In the genomic region with DNA sequence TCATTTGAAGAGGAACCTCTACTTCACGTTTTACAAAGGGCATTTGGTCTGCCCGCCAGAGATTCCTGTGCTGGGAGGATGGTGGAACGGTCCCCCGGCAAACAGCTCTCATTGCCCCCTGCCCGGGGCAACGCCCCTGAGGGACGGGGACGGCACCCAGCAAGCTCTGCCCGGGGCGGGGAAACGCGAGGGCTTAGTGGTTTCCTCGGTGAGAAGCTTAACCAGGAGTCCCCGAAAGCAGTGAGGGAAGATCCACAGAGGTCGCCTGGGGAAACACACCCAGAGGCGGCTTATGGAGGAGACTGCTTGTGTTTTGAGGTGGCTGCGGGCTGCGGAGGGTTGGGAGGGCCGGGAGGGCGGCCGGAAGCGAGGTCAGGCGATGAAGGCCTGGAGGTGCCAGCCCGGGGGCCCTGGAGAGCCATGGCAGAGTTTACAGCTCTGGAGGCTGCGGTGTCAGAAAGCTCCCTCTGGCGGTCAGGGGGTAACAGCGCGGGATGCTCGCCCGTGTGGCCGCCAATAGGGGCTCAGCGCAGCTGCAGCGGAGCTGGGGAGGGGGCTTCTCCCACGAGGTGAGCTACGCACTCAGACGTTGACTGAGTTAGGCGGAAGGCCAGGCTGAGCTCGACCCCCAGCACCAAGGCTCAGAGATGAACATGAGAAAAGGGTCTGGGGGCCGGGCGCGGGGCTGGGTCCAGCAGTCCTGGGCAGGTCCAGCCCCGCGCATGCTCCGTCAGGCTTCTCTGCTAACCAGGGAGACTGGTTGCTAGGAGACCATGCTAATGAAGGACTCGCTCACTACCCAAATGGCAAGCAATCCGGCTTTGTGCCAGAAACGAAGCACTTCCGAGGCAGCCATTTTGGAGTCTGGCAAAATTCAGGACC, we compare ENCODE assay signal across 8 cellular contexts. TPM values are rescaled to one million over a fixed set of nuclear protein-coding genes. Genes with fewer than 3 reads are reported as not detected.
DNase-seq lines count a peak whose midpoint lies in the region; ATAC-seq lines count a peak whose summit lies in the region.

No MANE protein-coding gene starts in this region.

- H3K36me3 Mint-ChIP-seq in CD4-positive, CD25-positive, alpha-beta regulatory T cell = no peaks in the 10 kb centered on the region

- peak overlapping the region; percentile 90 for H3K4me3 ChIP-seq in CD4-positive, CD25-positive, alpha-beta regulatory T cell (ENCODE audit: low read depth, low read length)

- no peaks in the 10 kb centered on the region for H3K36me3 ChIP-seq in CD4-positive, CD25-positive, alpha-beta regulatory T cell (ENCODE audit: control insufficient read depth, insufficient read depth, low read length)

- peak overlapping the region; percentile 94 for H3K27ac ChIP-seq in CD4-positive, CD25-positive, alpha-beta regulatory T cell (ENCODE audit: insufficient read depth, low read length, poor library complexity, severe bottlenecking)

- no peaks in the 10 kb centered on the region for H3K27me3 ChIP-seq in CD4-positive, CD25-positive, alpha-beta regulatory T cell (ENCODE audit: control insufficient read depth, insufficient read depth, low read length)

- no peaks in the 10 kb centered on the region for H3K9me3 ChIP-seq in CD4-positive, CD25-positive, alpha-beta regulatory T cell (ENCODE audit: control insufficient read depth in 2 of 2, low read length in 2 of 2)

- peak; percentile 91 to 99 (median 98) for DNase-seq in CD4-positive, CD25-positive, alpha-beta regulatory T cell
- DNase-seq in NCI-H69 (lab: John Stamatoyannopoulos, UW) = peak; percentile 100
- DNase-seq in activated CD4-positive, alpha-beta T cell treated with anti-CD3 and anti-CD28 coated beads, Interleukin-2, amount 50 U/mL, for 1 hour = peak; percentile 89
- peak; percentile 90 for DNase-seq in dedifferentiated amniotic fluid mesenchymal stem cell (ENCODE audit: extremely low spot score)
- DNase-seq in left lobe of liver (ENCODE audit: low spot score) = no peak
- peak; percentile 90 for DNase-seq in stimulated activated CD4-positive, alpha-beta T cell treated with anti-CD3 and anti-CD28 coated beads, Interleukin-2, amount 100 ng/mL, for 4 hours (ENCODE audit: low read depth)

- peaks cover 45% of the 10 kb centered on the region for H3K4me1 ChIP-seq in CD4-positive, CD25-positive, alpha-beta regulatory T cell (ENCODE audit: control insufficient read depth, insufficient read depth, low read length, poor library complexity, severe bottlenecking)

- H3K9me3 Mint-ChIP-seq in CD4-positive, CD25-positive, alpha-beta regulatory T cell = peaks cover 0 to 2% (median 0%) of the 10 kb centered on the region in 7 donors

- H3K4me1 Mint-ChIP-seq in CD4-positive, CD25-positive, alpha-beta regulatory T cell = peaks cover 11 to 44% (median 25%) of the 10 kb centered on the region in 4 donors

- peak overlapping the region; percentile 96 to 100 (median 99) for H3K27ac Mint-ChIP-seq in CD4-positive, CD25-positive, alpha-beta regulatory T cell

- peaks cover 4% of the 10 kb centered on the region for H3K27me3 Mint-ChIP-seq in CD4-positive, CD25-positive, alpha-beta regulatory T cell

- peak; percentile 65 to 66 for ATAC-seq in CD4-positive, CD25-positive, alpha-beta regulatory T cell (ENCODE audit: low read depth in 2 of 2)
- ATAC-seq in GM19372 (IDR thresholded peaks at IDR 0.05; ENCODE audit: low read depth, unreplicated experiment) = peak; percentile 68
- peak; percentile 62 for ATAC-seq in HG03521 (IDR thresholded peaks at IDR 0.05; ENCODE audit: unreplicated experiment)
- peak; percentile 82 for ATAC-seq in left lobe of liver

- H3K4me3 Mint-ChIP-seq in CD4-positive, CD25-positive, alpha-beta regulatory T cell = peak overlapping the region; percentile 93 to 99 (median 98)

RNA-seq across cellular contexts. Expression of a gene that starts 0.7 kb away (rescaled TPM):
- 19.3 TPM for total RNA-seq in CD4-positive, CD25-positive, alpha-beta regulatory T cell
- 10 to 100 TPM; 18.2 to 44.4 (median 37.3) TPM for polyA plus RNA-seq in CD4-positive, CD25-positive, alpha-beta regulatory T cell
- total RNA-seq in left lobe of liver = 10.4 TPM

RNA-seq across cellular contexts. Expression of a gene that starts 10.4 kb away (rescaled TPM):
- 0.52 TPM for total RNA-seq in CD4-positive, CD25-positive, alpha-beta regulatory T cell
- polyA plus RNA-seq in CD4-positive, CD25-positive, alpha-beta regulatory T cell = under 1 TPM in 3 of 4 donors, not detected in 1; 0.16 to 0.33 (median 0.31) TPM
- total RNA-seq in left lobe of liver = 0.53 TPM

RNA-seq across cellular contexts. Expression of a gene that starts 24.9 kb away (rescaled TPM):
- total RNA-seq in CD4-positive, CD25-positive, alpha-beta regulatory T cell = 39.2 TPM
- polyA plus RNA-seq in CD4-positive, CD25-positive, alpha-beta regulatory T cell = 10 to 100 TPM; 32.2 to 37.8 (median 34.8) TPM
- total RNA-seq in left lobe of liver = 53.5 TPM

RNA-seq across cellular contexts. Expression of a gene that starts 37.2 kb away (rescaled TPM):
- total RNA-seq in CD4-positive, CD25-positive, alpha-beta regulatory T cell = 38.3 TPM
- polyA plus RNA-seq in CD4-positive, CD25-positive, alpha-beta regulatory T cell = 100 to 1,000 TPM in 1 of 4 donors, 10 to 100 TPM in 3; 61.5 to 124 (median 90.0) TPM
- total RNA-seq in left lobe of liver = 0.33 TPM

RNA-seq across cellular contexts. Expression of a gene that starts 45.8 kb away (rescaled TPM):
- not detected for total RNA-seq in CD4-positive, CD25-positive, alpha-beta regulatory T cell
- polyA plus RNA-seq in CD4-positive, CD25-positive, alpha-beta regulatory T cell = not detected
- 57.8 TPM for total RNA-seq in left lobe of liver
